1 cellular context compared by ENCODE assay signal in the genomic region with DNA sequence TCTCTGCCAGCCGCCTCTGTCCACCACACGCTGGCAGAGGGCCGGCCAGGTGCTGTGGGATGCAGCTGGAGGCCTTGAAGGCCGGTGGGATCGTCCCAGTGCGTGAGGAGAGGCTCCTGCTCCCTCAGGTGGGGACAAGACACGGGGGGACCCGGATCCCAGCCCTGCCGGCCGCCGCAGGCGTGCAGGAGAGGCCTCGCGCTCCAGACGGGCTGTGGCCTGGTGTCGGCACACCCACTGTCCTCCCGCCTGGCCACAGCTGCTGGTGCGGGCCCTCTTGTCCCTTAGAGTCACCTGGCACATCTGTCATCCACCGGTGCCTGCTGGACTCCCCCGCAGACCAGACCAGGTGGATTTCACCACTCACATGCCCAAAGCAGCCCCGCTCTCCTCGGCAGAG.
TF ChIP-seq lines count a peak whose summit lies in the region.

No MANE protein-coding gene starts in this region.

TF ChIP-seq in HepG2, 621 proteins besides CTCF, POLR2A, EP300 and RAD21:
- TF ChIP-seq ZNF749 (CRISPR knock-in tag; IDR thresholded peaks at IDR 0.05; ENCODE audit: borderline replicate concordance) = no peak
- no peak for TF ChIP-seq XRCC5 (optimal IDR thresholded peaks at IDR 0.05; ENCODE audit: low read length)
- TF ChIP-seq EZH2 (conservative IDR thresholded peaks at IDR 0.05; ENCODE audit: low read depth, low read length) = no peak
- no peak for TF ChIP-seq PAWR (CRISPR knock-in tag; IDR thresholded peaks at IDR 0.05; ENCODE audit: borderline replicate concordance)
- no peak for TF ChIP-seq ZNF781 (CRISPR knock-in tag; IDR thresholded peaks at IDR 0.05; ENCODE audit: borderline replicate concordance, not compliant biosample characterization)
- no peak for TF ChIP-seq MTA1 (CRISPR knock-in tag; IDR thresholded peaks at IDR 0.05; ENCODE audit: borderline replicate concordance)
- TF ChIP-seq TAF15 (IDR thresholded peaks at IDR 0.05; ENCODE audit: low read depth, low read length, poor library complexity, severe bottlenecking) = no peak
